Comparison of ENCODE assay signal across 16 cellular contexts in genomic region chr5:35213608-35214007, GRCh38. TPM values are rescaled to one million over a fixed set of nuclear protein-coding genes. Genes with fewer than 3 reads are reported as not detected.
DNase-seq lines count a peak whose midpoint lies in the region; ATAC-seq, FAIRE-seq and TF ChIP-seq lines count a peak whose summit lies in the region.
"Had no signal": no experiment of that assay in that cellular context is flagged by ENCODE, and none has a peak within 500 bp of the region (broad histone marks: within the 10 kb centered on the region; RNA-seq: fewer than 3 reads in every experiment).

No MANE protein-coding gene starts in this region.

- peak; percentile 29 for DNase-seq in ELR (ENCODE audit: low read depth)
- DNase-seq in H9: no peak
- no peak for DNase-seq in brain microvascular endothelial cell
- peak in 1 of 6 donors; percentile 25 for DNase-seq in pancreas
- DNase-seq in heart left ventricle: no peak
- DNase-seq in cardiac septum (ENCODE audit: low spot score): no peak
- DNase-seq: activated naive CD4-positive, alpha-beta T cell treated with anti-CD3 and anti-CD28 coated beads, Interleukin-2, amount 10 ng/mL, durations not matched to agents 7 days and 5 days; left lung; NCI-H2029 treated with DMSO at 0.1 percent for 48 hours; NCI-H69; testis had no signal

- no peak overlapping the region for H2BK120ac ChIP-seq in H9 (ENCODE audit: low read depth, low read length, poor library complexity, severe bottlenecking)

- no peaks in the 10 kb centered on the region for H3K23me2 ChIP-seq in H9 (ENCODE audit: insufficient read length, low read depth, low read length, poor library complexity, severe bottlenecking)

- H3T11ph ChIP-seq in H9 (ENCODE audit: low read length): no peak overlapping the region

- no peak overlapping the region for H2BK12ac ChIP-seq in H9 (ENCODE audit: insufficient read length, low read depth, low read length)

- H3K23ac ChIP-seq in H9 (ENCODE audit: insufficient read length, low read depth, low read length): no peak overlapping the region

- no peak overlapping the region for H4K8ac ChIP-seq in H9 (replicated peaks; ENCODE audit: insufficient read length, low read depth, low read length)

- H3K4me3 ChIP-seq in brain microvascular endothelial cell (ENCODE audit: low read depth, low read length): no peak overlapping the region
- H3K4me3 ChIP-seq in pancreas: no peak overlapping the region
- H3K4me3 ChIP-seq in heart left ventricle: no peak overlapping the region
- H3K4me3 ChIP-seq: GM23338, left lung, testis had no signal

- ATAC-seq in pancreas (peak; percentile 71 to 83 (median 75)), GM19328 (IDR thresholded peaks at IDR 0.05; ENCODE audit: unreplicated experiment) (no peak), heart left ventricle (no peak)
- ATAC-seq: GM23338, left lung, Panc1 had no signal

- TF ChIP-seq CTCF in H9 (conservative IDR thresholded peaks at IDR 0.05): 0 out of 3 replicates have a peak, but pooled peaks have one; percentile 13
- peak; percentile 6 for TF ChIP-seq CTCF in brain microvascular endothelial cell (IDR thresholded peaks at IDR 0.05; ENCODE audit: low read depth, low read length, missing control alignments)
- no peak for TF ChIP-seq CTCF in pancreas (IDR thresholded peaks at IDR 0.05)
- TF ChIP-seq CTCF in heart left ventricle (IDR thresholded peaks at IDR 0.05): no peak

- H4K20me1 ChIP-seq in H9 (ENCODE audit: control insufficient read depth, insufficient read depth, insufficient read length): no peaks in the 10 kb centered on the region

- no peak overlapping the region for H3K14ac ChIP-seq in H9 (ENCODE audit: insufficient read depth, low read length)

- H3K27ac Mint-ChIP-seq in H9: no peak overlapping the region
- H3K27ac Mint-ChIP-seq: activated naive CD4-positive, alpha-beta T cell treated with anti-CD3 and anti-CD28 coated beads, Interleukin-2, amount 10 ng/mL, durations not matched to agents 7 days and 5 days; GM23338 had no signal

- H3K4me1 Mint-ChIP-seq in H9: no peaks in the 10 kb centered on the region
- H3K4me1 Mint-ChIP-seq: activated naive CD4-positive, alpha-beta T cell treated with anti-CD3 and anti-CD28 coated beads, Interleukin-2, amount 10 ng/mL, durations not matched to agents 7 days and 5 days; GM23338 had no signal

- WGBS in H9 (ENCODE audit: extremely low coverage, insufficient read length, low lambda C conversion rate): no CpG with 5 or more reads among the region's 3 CpGs
- 93 to 94% methylated on average over 3 of the region's 3 CpGs for WGBS in pancreas, 2 donors
- 93 to 97% (median 94%) methylated on average over 3 of the region's 3 CpGs for WGBS in heart left ventricle, 4 donors

- no peak overlapping the region for H3K4ac ChIP-seq in H9 (ENCODE audit: low read depth, low read length)

- no peak overlapping the region for H2AFZ ChIP-seq in H9 (ENCODE audit: low read length)
- H2AFZ ChIP-seq: GM23338 had no signal

- intact Hi-C loops in pancreas (cut with DNase I) (no loop called here), heart left ventricle (cut with DNase I) (no loop called here), cardiac septum (cut with DNase I) (no loop called here)

- no peak overlapping the region for H4K5ac ChIP-seq in H9 (ENCODE audit: insufficient read length, low read depth, low read length)

- no peak overlapping the region for H3K27ac ChIP-seq in H9 (ENCODE audit: insufficient read length, low read depth, low read length)
- no peak overlapping the region for H3K27ac ChIP-seq in brain microvascular endothelial cell
- no peak overlapping the region for H3K27ac ChIP-seq in pancreas
- no peak overlapping the region for H3K27ac ChIP-seq in heart left ventricle
- H3K27ac ChIP-seq: left lung, testis had no signal

- H3K79me1 ChIP-seq in H9 (ENCODE audit: insufficient read depth, low read depth, low read length, poor library complexity, severe bottlenecking): no peaks in the 10 kb centered on the region

- no peaks in the 10 kb centered on the region for H3K79me2 ChIP-seq in H9 (ENCODE audit: insufficient read depth, low read length)

- no peak for FAIRE-seq in pancreas (lab: Jason Lieb, UNC)

- H3K4me2 ChIP-seq in H9 (ENCODE audit: insufficient read depth, insufficient read length, low read length): no peak overlapping the region
- H3K4me2 ChIP-seq: GM23338 had no signal

- H3K27me3 ChIP-seq in H9 (ENCODE audit: insufficient read depth, low read length) (no peaks in the 10 kb centered on the region), brain microvascular endothelial cell (replicated peaks) (no peaks in the 10 kb centered on the region), pancreas (no peaks in the 10 kb centered on the region), heart left ventricle (no peaks in the 10 kb centered on the region)
- H3K27me3 ChIP-seq: left lung, testis had no signal

- H3K18ac ChIP-seq in H9 (ENCODE audit: insufficient read length, low read depth, low read length): no peak overlapping the region

- no peaks in the 10 kb centered on the region for H3K27me3 Mint-ChIP-seq in H9 (ENCODE audit: low read depth)
- H3K27me3 Mint-ChIP-seq: activated naive CD4-positive, alpha-beta T cell treated with anti-CD3 and anti-CD28 coated beads, Interleukin-2, amount 10 ng/mL, durations not matched to agents 7 days and 5 days; brain had no signal

- H3K36me3 Mint-ChIP-seq in H9 (ENCODE audit: insufficient read depth in 1 of 3, low read depth in 3 of 3): no peaks in the 10 kb centered on the region
- H3K36me3 Mint-ChIP-seq: activated naive CD4-positive, alpha-beta T cell treated with anti-CD3 and anti-CD28 coated beads, Interleukin-2, amount 10 ng/mL, durations not matched to agents 7 days and 5 days; brain had no signal

- H2AK5ac ChIP-seq in H9 (ENCODE audit: insufficient read length, low read length): no peak overlapping the region

- H3K4me1 ChIP-seq in H9 (ENCODE audit: insufficient read depth, low read length) (no peaks in the 10 kb centered on the region), pancreas (peaks cover 0 to 7% (median 4%) of the 10 kb centered on the region in 3 donors), heart left ventricle (peaks cover 0 to 13% (median 0%) of the 10 kb centered on the region in 12 donors)
- H3K4me1 ChIP-seq: left lung, testis had no signal

- in situ Hi-C loops in brain microvascular endothelial cell (cut with HindIII; ENCODE audit: low pct_ligation_motif_present, low sequenced_read_pairs): no loop called here

- H3K36me3 ChIP-seq in brain microvascular endothelial cell (replicated peaks) (no peaks in the 10 kb centered on the region), pancreas (no peaks in the 10 kb centered on the region), heart left ventricle (no peaks in the 10 kb centered on the region)
- H3K36me3 ChIP-seq: left lung had no signal

- no peak overlapping the region for H2BK5ac ChIP-seq in H9 (ENCODE audit: insufficient read length, low read length)

- no peak overlapping the region for H4K91ac ChIP-seq in H9 (ENCODE audit: insufficient read length, low read depth, low read length)

- H3K9me3 ChIP-seq in H9 (ENCODE audit: control insufficient read depth, low read depth, low read length): no peaks in the 10 kb centered on the region
- H3K9me3 ChIP-seq in pancreas: no peaks in the 10 kb centered on the region
- H3K9me3 ChIP-seq in heart left ventricle: no peaks in the 10 kb centered on the region
- H3K9me3 ChIP-seq: left lung, testis had no signal

- no peak overlapping the region for H3K4me3 Mint-ChIP-seq in H9
- H3K4me3 Mint-ChIP-seq: activated naive CD4-positive, alpha-beta T cell treated with anti-CD3 and anti-CD28 coated beads, Interleukin-2, amount 10 ng/mL, durations not matched to agents 7 days and 5 days; brain; GM23338 had no signal

- no peak overlapping the region for H3K9ac ChIP-seq in H9 (ENCODE audit: extremely low read depth, insufficient read length, low read length)

- no peak overlapping the region for H3K56ac ChIP-seq in H9 (ENCODE audit: insufficient read length, low read depth, low read length)

- no peak overlapping the region for H2BK15ac ChIP-seq in H9 (ENCODE audit: low read depth, low read length)

- no peak for TF ChIP-seq POLR2A in heart left ventricle (IDR thresholded peaks at IDR 0.05)

- H3K9me3 Mint-ChIP-seq in H9: peaks cover 0 to 2% of the 10 kb centered on the region in 2 experiments; a peak in 2 of 5 replicates
- H3K9me3 Mint-ChIP-seq: activated naive CD4-positive, alpha-beta T cell treated with anti-CD3 and anti-CD28 coated beads, Interleukin-2, amount 10 ng/mL, durations not matched to agents 7 days and 5 days; brain; GM23338 had no signal

- H2BK20ac ChIP-seq in H9 (ENCODE audit: low read depth, low read length, poor library complexity, severe bottlenecking): no peak overlapping the region

RNA-seq across cellular contexts. Expression of gene PRLR, which starts 16.7 kb away (rescaled TPM):
- total RNA-seq in H9 (2021) (2.5 TPM in 2 replicates), pancreas (10 to 100 TPM in 3 of 6 donors, 1 to 10 TPM in 3; 6.2 to 16.6 (median 11.1) TPM), heart left ventricle (1 to 10 TPM in 5 of 9 donors, under 1 TPM in 4; 0.22 to 2.2 (median 1.1) TPM), cardiac septum (0.30 TPM)
- polyA plus RNA-seq in pancreas (1 to 10 TPM in 1 of 2 donors, under 1 TPM in 1; 0.61 to 1.5 TPM), heart left ventricle (under 1 TPM; 0.08 to 0.11 TPM)
- total RNA-seq: pulmonary artery endothelial cell had no signal

Comparison
In these comparisons a context has a peak if more than half of its experiments do, and no peak if none do; other contexts are left out.
1. CTCF ChIP-seq: peak in H9 (single experiment) and brain microvascular endothelial cell (single experiment); none in pancreas (0 of 4) and heart left ventricle (0 of 12).
2. ATAC-seq: peak in pancreas (4 of 4); none in GM19328 (single experiment) and heart left ventricle (0 of 4).